28 cellular contexts compared by ENCODE assay signal in the genomic region with DNA sequence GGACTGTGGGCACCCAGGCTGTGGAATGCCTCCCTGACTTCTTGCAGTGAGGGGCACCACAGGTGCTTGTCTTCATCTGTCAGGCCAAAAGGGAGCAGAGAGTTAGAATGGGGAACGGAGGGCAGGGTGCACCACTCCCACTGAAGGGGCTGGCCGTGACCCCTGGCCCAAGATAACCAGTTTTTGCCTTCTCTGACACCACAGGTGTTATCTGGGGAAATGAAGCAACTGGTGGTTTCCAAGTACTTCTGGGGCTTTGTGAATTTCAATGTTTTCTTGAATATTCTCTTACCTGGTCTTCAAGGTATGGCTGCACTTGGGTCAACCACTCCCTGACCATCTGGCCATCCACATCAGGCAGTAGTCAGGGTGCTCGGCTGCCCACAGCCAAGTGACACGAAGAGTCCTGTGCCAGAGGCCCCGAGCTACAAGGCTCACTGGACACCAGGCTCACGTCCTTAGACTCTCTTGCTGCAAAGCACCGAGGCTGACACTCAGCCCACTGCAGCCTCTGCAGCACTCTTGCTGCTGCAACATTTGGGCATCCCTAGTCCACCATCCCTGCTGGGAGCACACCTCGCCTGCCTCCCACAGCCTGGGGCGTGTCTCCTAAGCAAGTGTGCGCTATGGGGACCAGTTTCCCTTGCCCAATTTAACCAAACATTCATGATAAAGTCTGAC. TPM values are rescaled to one million over a fixed set of nuclear protein-coding genes. Genes with fewer than 3 reads are reported as not detected.
DNase-seq lines count a peak whose midpoint lies in the region; ATAC-seq and TF ChIP-seq lines count a peak whose summit lies in the region.
"Had no signal": no experiment of that assay in that cellular context is flagged by ENCODE, and none has a peak within 500 bp of the region (broad histone marks: within the 10 kb centered on the region; RNA-seq: fewer than 3 reads in every experiment).

No MANE protein-coding gene starts in this region.

- DNase-seq in left cardiac atrium (peak; percentile 15), left ventricle myocardium inferior (no peak), posterior vena cava (ENCODE audit: low spot score) (peak; percentile 73), uterus (no peak), UCSD-AML1 (lab: John Stamatoyannopoulos, UW; ENCODE audit: unreplicated experiment) (no peak), GOT3 (lab: John Stamatoyannopoulos, UW) (no peak)
- DNase-seq: 8988T; CD4-positive, alpha-beta T cell; DMS53; Kasumi-1; MV-4-11; NCI-H1105; NCI-H1436 treated with DMSO at 0.1 percent for 48 hours; NCI-H187 treated with DMSO at 0.1 percent for 48 hours; NCI-H2107; NCI-H524; NCI-H748 treated with DMSO at 0.1 percent for 48 hours; PC-3; SJCRH30 had no signal

- H3K27ac ChIP-seq in left ventricle myocardium inferior (replicated peaks) (no peak overlapping the region), layer of hippocampus (ENCODE audit: low read depth, low read length) (peak overlapping the region; percentile 35), uterus (peak overlapping the region; percentile 81)
- H3K27ac ChIP-seq: BLaER1, SJCRH30 had no signal

- no peak overlapping the region for H3K4me3 ChIP-seq in left ventricle myocardium inferior
- no peak overlapping the region for H3K4me3 ChIP-seq in uterus
- H3K4me3 ChIP-seq: BLaER1, HAP-1, SJCRH30 had no signal

- no peak for TF ChIP-seq POLR2A in uterus (IDR thresholded peaks at IDR 0.05)

- no peaks in the 10 kb centered on the region for H3K36me3 ChIP-seq in left ventricle myocardium inferior
- H3K36me3 ChIP-seq in uterus, result no peaks in the 10 kb centered on the region
- H3K36me3 ChIP-seq: BLaER1, HAP-1, SJCRH30 had no signal

- ATAC-seq in left cardiac atrium (no peak), HG03280 (IDR thresholded peaks at IDR 0.05; ENCODE audit: unreplicated experiment) (no peak)
- ATAC-seq: PC-3, SK-N-SH treated with all-trans-retinoic acid at 6 μM for 48 hours had no signal

- H3K9me3 ChIP-seq in left ventricle myocardium inferior (replicated peaks) (no peaks in the 10 kb centered on the region), uterus (no peaks in the 10 kb centered on the region)
- H3K9me3 ChIP-seq: BLaER1, HAP-1, SJCRH30 had no signal

- H3K4me1 ChIP-seq in left ventricle myocardium inferior (peaks cover 17% of the 10 kb centered on the region), uterus (peaks cover 4 to 12% of the 10 kb centered on the region in 2 donors)
- H3K4me1 ChIP-seq: HAP-1 had no signal

- intact Hi-C loops in left cardiac atrium (cut with DNase I) (no loop called here), left ventricle myocardium inferior (cut with micrococcal nuclease) (no loop called here), posterior vena cava (cut with DNase I) (no loop called here), uterus (cut with DNase I; ENCODE audit: low total_unique reads) (no loop called here)

- TF ChIP-seq CTCF in left ventricle myocardium inferior (IDR thresholded peaks at IDR 0.05; ENCODE audit: borderline replicate concordance), result no peak
- TF ChIP-seq CTCF in uterus (IDR thresholded peaks at IDR 0.05), result no peak

- H3K27me3 ChIP-seq in left ventricle myocardium inferior (ENCODE audit: low read depth) (no peaks in the 10 kb centered on the region), layer of hippocampus (ENCODE audit: control insufficient read depth, insufficient read depth, low read length) (no peaks in the 10 kb centered on the region), uterus (no peaks in the 10 kb centered on the region)
- H3K27me3 ChIP-seq: BLaER1 had no signal

RNA-seq across cellular contexts. Expression of gene FAM178B, which starts 57.0 kb away (rescaled TPM):
- total RNA-seq in left cardiac atrium (under 1 TPM in 1 of 2 donors, not detected in 1; 0.44 TPM), left ventricle myocardium inferior (0.82 TPM), posterior vena cava (1 to 10 TPM in 1 of 2 donors, under 1 TPM in 1; 0.38 to 1.2 TPM), uterus (1 to 10 TPM in 1 of 4 donors, not detected in 3; 2.2 TPM)
- total RNA-seq: Daoy, G401, HT-29, M059J, PC-3 had no signal

RNA-seq across cellular contexts. Expression of gene SEMA4C, which starts 59.5 kb away (rescaled TPM):
- 10 to 100 TPM; 22.1 to 24.8 TPM for total RNA-seq in left cardiac atrium
- total RNA-seq in left ventricle myocardium inferior, result 16.6 TPM
- total RNA-seq in posterior vena cava, result 10 to 100 TPM; 35.0 to 41.6 TPM
- 100 to 1,000 TPM in 1 of 4 donors, 10 to 100 TPM in 3; 31.8 to 117 (median 61.7) TPM for total RNA-seq in uterus

Comparison
In these comparisons a context has a peak if more than half of its experiments do, and no peak if none do; other contexts are left out.
1. DNase-seq: peak in left cardiac atrium (single experiment) and posterior vena cava (single experiment); none in left ventricle myocardium inferior (single experiment), uterus (0 of 2), UCSD-AML1 (single experiment) and GOT3 (single experiment).